In genomic region chr6:133512410-133513016, GRCh38 we compare ENCODE assay signal across 7 cellular contexts.
DNase-seq lines count a peak whose midpoint lies in the region; ATAC-seq and TF ChIP-seq lines count a peak whose summit lies in the region.

No MANE protein-coding gene starts in this region.

- H3K56ac ChIP-seq in mesendoderm (ENCODE audit: low read length), result no peak overlapping the region

- no peak overlapping the region for H3K4ac ChIP-seq in mesendoderm (ENCODE audit: low read depth, low read length)

- intact Hi-C loops in transverse colon (cut with DNase I; ENCODE audit: low total_unique reads), result no loop called here

- H3K23ac ChIP-seq in mesendoderm (ENCODE audit: low read length), result no peak overlapping the region

- H3K27me3 ChIP-seq in mesendoderm (ENCODE audit: insufficient read depth, low read length, poor library complexity) (no peaks in the 10 kb centered on the region), transverse colon (no peaks in the 10 kb centered on the region)

- no peaks in the 10 kb centered on the region for H3K79me2 ChIP-seq in mesendoderm (ENCODE audit: control insufficient read depth, insufficient read depth, low read length)

- H4K8ac ChIP-seq in mesendoderm (ENCODE audit: low read depth, low read length), result no peak overlapping the region

- no peaks in the 10 kb centered on the region for H3K4me1 ChIP-seq in mesendoderm (ENCODE audit: control insufficient read depth, low read depth, low read length)
- H3K4me1 ChIP-seq in transverse colon, result no peaks in the 10 kb centered on the region

- H2BK15ac ChIP-seq in mesendoderm (replicated peaks; ENCODE audit: low read depth), result no peak overlapping the region

- H3K27ac ChIP-seq in mesendoderm (ENCODE audit: low read depth, low read length), result no peak overlapping the region
- no peak overlapping the region for H3K27ac ChIP-seq in transverse colon

- H3K79me1 ChIP-seq in mesendoderm (ENCODE audit: low read length), result no peaks in the 10 kb centered on the region

- no CpG with 5 or more reads among the region's 4 CpGs for WGBS in mesendoderm (ENCODE audit: extremely low coverage, insufficient coverage, low lambda C conversion rate)
- 23 to 26% methylated on average over 3 to 4 of the region's 4 CpGs for WGBS in transverse colon (ENCODE audit: low coverage in 1 of 2), 2 donors

- ATAC-seq in HG03108 (IDR thresholded peaks at IDR 0.05; ENCODE audit: unreplicated experiment), result no peak

- no peak overlapping the region for H3K4me3 ChIP-seq in mesendoderm (ENCODE audit: low read length)
- H3K4me3 ChIP-seq in transverse colon, result no peak overlapping the region

- no peaks in the 10 kb centered on the region for H3K9me3 ChIP-seq in transverse colon

- H3K36me3 ChIP-seq in mesendoderm (ENCODE audit: control insufficient read depth, insufficient read depth, low read length) (no peaks in the 10 kb centered on the region), transverse colon (no peaks in the 10 kb centered on the region)

- H3K9ac ChIP-seq in mesendoderm (ENCODE audit: low read length), result no peak overlapping the region

- DNase-seq in GM04504 (ENCODE audit: low read depth) (peak; percentile 14), HK-2 (ENCODE audit: unreplicated experiment) (peak; percentile 30), RPMI7951 (ENCODE audit: low read depth) (peak; percentile 35), dermis microvascular lymphatic vessel endothelial cell (ENCODE audit: low read depth in 2 of 2) (peak; percentile 21 to 53), mesendoderm (peak; percentile 61), transverse colon (peak; percentile 30)

- H2BK5ac ChIP-seq in mesendoderm (ENCODE audit: low read length), result no peak overlapping the region

- no peak overlapping the region for H4K5ac ChIP-seq in mesendoderm (ENCODE audit: low read length)

- H3K4me2 ChIP-seq in mesendoderm (ENCODE audit: low read length), result no peak overlapping the region

- no peak overlapping the region for H3K18ac ChIP-seq in mesendoderm (ENCODE audit: low read length)

- in situ Hi-C loops in transverse colon (cut with MboI; ENCODE audit: low pct_ligation_motif_present in 1 of 4, low pct_unique_long_range_greater_than_20kb in 1 of 4, low sequenced_read_pairs in 3 of 4), result no loop called here

- TF ChIP-seq CTCF in transverse colon (IDR thresholded peaks at IDR 0.05), result peak; percentile 32 to 40 (median 37)

- TF ChIP-seq EP300 in transverse colon (IDR thresholded peaks at IDR 0.05; ENCODE audit: low read depth), result no peak

- H2AK5ac ChIP-seq in mesendoderm (ENCODE audit: low read length), result no peak overlapping the region

- no peak overlapping the region for H2BK120ac ChIP-seq in mesendoderm (ENCODE audit: low read depth, low read length)

- no peak for TF ChIP-seq POLR2A in transverse colon (IDR thresholded peaks at IDR 0.05)
